ENCODE assay signal across 8 cellular contexts in genomic region chr16:75244844-75245758, GRCh38. TPM values are rescaled to one million over a fixed set of nuclear protein-coding genes. Genes with fewer than 3 reads are reported as not detected.
DNase-seq lines count a peak whose midpoint lies in the region; ATAC-seq, FAIRE-seq and TF ChIP-seq lines count a peak whose summit lies in the region.

No MANE protein-coding gene starts in this region.

- no peak overlapping the region for H2AFZ ChIP-seq in astrocyte (ENCODE audit: low read depth, low read length)

- H3K4me1 ChIP-seq in astrocyte (ENCODE audit: insufficient read depth, low read length) (peaks cover 69% of the 10 kb centered on the region), right cardiac atrium (ENCODE audit: control insufficient read depth, insufficient read depth, low read length) (peaks cover 38% of the 10 kb centered on the region)

- TF ChIP-seq CTCF in astrocyte (IDR thresholded peaks at IDR 0.05; ENCODE audit: insufficient read depth, low read depth, low read length), result no peak

- peaks cover 5% of the 10 kb centered on the region for H3K36me3 Mint-ChIP-seq in astrocyte (ENCODE audit: low read depth, unreplicated experiment)

- H3K27ac ChIP-seq in astrocyte (ENCODE audit: low read depth, low read length), result peak overlapping the region; percentile 99
- peak overlapping the region; percentile 66 for H3K27ac ChIP-seq in right cardiac atrium (ENCODE audit: low read length)

- FAIRE-seq in astrocyte (lab: Jason Lieb, UNC), result peak; percentile 63

- H3K27me3 Mint-ChIP-seq in astrocyte (ENCODE audit: low read depth, unreplicated experiment), result no peaks in the 10 kb centered on the region

- intact Hi-C loops in right cardiac atrium (cut with DNase I), result no loop called here

- H3K9ac ChIP-seq in astrocyte (ENCODE audit: low read length), result peak overlapping the region; percentile 96

- peaks cover 46% of the 10 kb centered on the region for H4K20me1 ChIP-seq in astrocyte (ENCODE audit: insufficient read depth, low read length)

- no peaks in the 10 kb centered on the region for H3K27me3 ChIP-seq in astrocyte (ENCODE audit: insufficient read depth, low read length)
- H3K27me3 ChIP-seq in right cardiac atrium (ENCODE audit: control insufficient read depth, insufficient read depth), result no peaks in the 10 kb centered on the region

- H3K4me3 ChIP-seq in astrocyte (ENCODE audit: insufficient read depth, low read depth, low read length) (no peak overlapping the region), right cardiac atrium (ENCODE audit: low read length) (no peak overlapping the region)

- peak overlapping the region; percentile 69 for H3K4me3 Mint-ChIP-seq in astrocyte (ENCODE audit: unreplicated experiment)

- DNase-seq in COLO829 (ENCODE audit: low spot score) (peak; percentile 48), astrocyte (ENCODE audit: low read depth) (peak; percentile 97), right cardiac atrium (peak; percentile 87 to 92 (median 91)), renal cortical epithelial cell (ENCODE audit: low read depth) (peak; percentile 97), NCI-H1048 (lab: John Stamatoyannopoulos, UW) (no peak)
- DNase-seq in stimulated activated CD4-positive, alpha-beta T cell treated with anti-CD3 and anti-CD28 coated beads, Interleukin-4, amount 100 ng/mL, for 4 hours, result no peak

- peak overlapping the region; percentile 91 for H3K4me2 ChIP-seq in astrocyte (ENCODE audit: low read length)

- H3K4me1 Mint-ChIP-seq in astrocyte (ENCODE audit: low read depth, unreplicated experiment), result peaks cover 69% of the 10 kb centered on the region

- peaks cover 5% of the 10 kb centered on the region for H3K36me3 ChIP-seq in astrocyte (ENCODE audit: insufficient read depth, low read length)

- H3K27ac Mint-ChIP-seq in astrocyte (ENCODE audit: unreplicated experiment), result peak overlapping the region; percentile 100

- H3K9me3 ChIP-seq in astrocyte (ENCODE audit: insufficient read depth, low read depth, low read length) (no peaks in the 10 kb centered on the region), right cardiac atrium (ENCODE audit: control insufficient read depth, low read length) (no peaks in the 10 kb centered on the region)

- ATAC-seq in HG03342 (IDR thresholded peaks at IDR 0.05; ENCODE audit: unreplicated experiment) (peak; percentile 43), right cardiac atrium (peak; percentile 73 to 79), GM19351 (IDR thresholded peaks at IDR 0.05; ENCODE audit: unreplicated experiment) (no peak)

- 20% methylated on average over 25 of the region's 25 CpGs for WGBS in right cardiac atrium

- H3K79me2 ChIP-seq in astrocyte (ENCODE audit: insufficient read depth, low read length), result peaks cover 96% of the 10 kb centered on the region

- H3K9me3 Mint-ChIP-seq in astrocyte (ENCODE audit: unreplicated experiment), result no peaks in the 10 kb centered on the region

RNA-seq across cellular contexts. Expression of gene BCAR1, which starts 6.3 kb away (rescaled TPM):
- total RNA-seq in astrocyte (241 and 296 TPM in 2 replicates), right cardiac atrium (10 to 100 TPM; 58.1 to 68.8 (median 68.0) TPM), renal cortical epithelial cell (48.6 and 116 TPM in 2 replicates)
- polyA plus RNA-seq in right cardiac atrium, result 53.1 TPM

RNA-seq across cellular contexts. Expression of gene CTRB1, which starts 26.3 kb away (rescaled TPM):
- total RNA-seq in astrocyte (not detected in 2 replicates), right cardiac atrium (under 1 TPM in 1 of 4 donors, not detected in 3; 0.62 TPM), renal cortical epithelial cell (not detected in 2 replicates)
- 0.27 TPM for polyA plus RNA-seq in right cardiac atrium

RNA-seq across cellular contexts. Expression of gene CTRB2, which starts 38.1 kb away (rescaled TPM):
- total RNA-seq in astrocyte, result 0.43 TPM in 1 of 2 replicates, not detected in the other
- total RNA-seq in right cardiac atrium, result 1 to 10 TPM in 1 of 4 donors, not detected in 3; 2.9 TPM
- 0.14 TPM for polyA plus RNA-seq in right cardiac atrium
- not detected in 2 replicates for total RNA-seq in renal cortical epithelial cell

Comparison
In these comparisons a context has a peak if more than half of its experiments do, and no peak if none do; other contexts are left out.
1. DNase-seq: peak in COLO829 (single experiment), astrocyte (single experiment), right cardiac atrium (3 of 3) and renal cortical epithelial cell (single experiment); none in NCI-H1048 (single experiment) and stimulated activated CD4-positive, alpha-beta T cell treated with anti-CD3 and anti-CD28 coated beads, Interleukin-4, amount 100 ng/mL, for 4 hours (0 of 2).